In genomic region chr5:133026664-133027153, GRCh38 we compare ENCODE assay signal across 8 cellular contexts. TPM values are rescaled to one million over a fixed set of nuclear protein-coding genes. Genes with fewer than 3 reads are reported as not detected.
DNase-seq lines count a peak whose midpoint lies in the region; ATAC-seq, FAIRE-seq and TF ChIP-seq lines count a peak whose summit lies in the region.

No MANE protein-coding gene starts in this region.

- no peak for ATAC-seq in K562

- peak overlapping the region; percentile 87 for H3K4me3 Mint-ChIP-seq in activated naive CD4-positive, alpha-beta T cell treated with anti-CD3 and anti-CD28 coated beads for 36 hours
- peak overlapping the region; percentile 94 for H3K4me3 Mint-ChIP-seq in type B pancreatic cell

- no peak overlapping the region for H3K14ac ChIP-seq in mesenchymal stem cell (ENCODE audit: low read length in 2 of 2)

- no peak for FAIRE-seq in K562 (lab: Jason Lieb, UNC)

- peaks cover 18% of the 10 kb centered on the region for H3K4me1 Mint-ChIP-seq in activated naive CD4-positive, alpha-beta T cell treated with anti-CD3 and anti-CD28 coated beads for 36 hours (ENCODE audit: low read depth)
- H3K4me1 Mint-ChIP-seq in type B pancreatic cell (ENCODE audit: unreplicated experiment): peaks cover 13% of the 10 kb centered on the region

- H3K4me3 ChIP-seq in K562: peak overlapping the region; percentile 87
- peak overlapping the region; percentile 42 to 88 for H3K4me3 ChIP-seq in mesenchymal stem cell (ENCODE audit: insufficient read depth in 1 of 2, low read depth in 1 of 2, low read length in 2 of 2)

- no peak for TF ChIP-seq EP300 in K562 (IDR thresholded peaks at IDR 0.05; ENCODE audit: low read length)

- no peaks in the 10 kb centered on the region for H3K27me3 ChIP-seq in K562 (ENCODE audit: control insufficient read depth in 2 of 2, insufficient read depth in 2 of 2, low read length in 2 of 2)
- H3K27me3 ChIP-seq in mesenchymal stem cell (ENCODE audit: control insufficient read depth in 1 of 2, insufficient read depth in 1 of 2, low read length in 2 of 2): no peaks in the 10 kb centered on the region

- H2BK15ac ChIP-seq in mesenchymal stem cell (ENCODE audit: low read depth, poor library complexity, severe bottlenecking): no peak overlapping the region

- H4K8ac ChIP-seq in mesenchymal stem cell (ENCODE audit: low read length): no peak overlapping the region

- no peak overlapping the region for H2BK12ac ChIP-seq in mesenchymal stem cell (ENCODE audit: low read length in 2 of 2)

- H4K20me1 ChIP-seq in K562 (replicated peaks; ENCODE audit: control insufficient read depth, insufficient read depth, low read length): no peaks in the 10 kb centered on the region

- H3K79me2 ChIP-seq in K562 (ENCODE audit: control insufficient read depth, insufficient read depth, low read length): peaks cover 37% of the 10 kb centered on the region

- BruUV-seq in K562 (replicated peaks; lab: Mats Ljungman, UMichigan): TSS peak; percentile 72

- TF ChIP-seq POLR2A in K562 (conservative IDR thresholded peaks at IDR 0.05): no peak

- no peak for TF ChIP-seq RAD21 in K562 (CRISPR knock-in tag; conservative IDR thresholded peaks at IDR 0.05 in 1 of 2, IDR thresholded peaks at IDR 0.05 in 1 of 2)

- no peak overlapping the region for H3K18ac ChIP-seq in mesenchymal stem cell (ENCODE audit: low read depth in 1 of 2, low read length in 2 of 2)

- POLR2A ChIA-PET in K562 (lab: Yijun Ruan, JAX): interaction anchor here (1.4 kb wide), 1 partner anchor 12 kb away, joined by 4 read pairs; no protein-coding TSS in a partner anchor

- peak overlapping the region; percentile 93 for H2AFZ ChIP-seq in K562 (ENCODE audit: low read depth, low read length)
- H2AFZ ChIP-seq in mesenchymal stem cell (ENCODE audit: low read depth, low read length): no peak overlapping the region

- intact Hi-C loops in activated naive CD4-positive, alpha-beta T cell treated with anti-CD3 and anti-CD28 coated beads for 36 hours (cut with micrococcal nuclease): loop anchor here (1.0 kb wide), 3 partner anchors 25 to 160 kb away; partner anchors contain the start of genes AFF4, GDF9 and UQCRQ
- intact Hi-C loops in K562 (cut with micrococcal nuclease): loop anchor here (1.0 kb wide), 1 partner anchor 25 kb away; no protein-coding TSS in a partner anchor

- no peak overlapping the region for H2BK120ac ChIP-seq in mesenchymal stem cell (ENCODE audit: low read depth, low read length)

- no peaks in the 10 kb centered on the region for H3K9me3 Mint-ChIP-seq in activated naive CD4-positive, alpha-beta T cell treated with anti-CD3 and anti-CD28 coated beads for 36 hours
- H3K9me3 Mint-ChIP-seq in type B pancreatic cell: no peaks in the 10 kb centered on the region

- H3K27ac Mint-ChIP-seq in activated naive CD4-positive, alpha-beta T cell treated with anti-CD3 and anti-CD28 coated beads for 36 hours: no peak overlapping the region
- peak overlapping the region; percentile 88 for H3K27ac Mint-ChIP-seq in type B pancreatic cell

- no peaks in the 10 kb centered on the region for H3K9me3 ChIP-seq in K562 (replicated peaks; ENCODE audit: control insufficient read depth, insufficient read depth, low read depth, low read length)
- no peaks in the 10 kb centered on the region for H3K9me3 ChIP-seq in mesenchymal stem cell (ENCODE audit: control insufficient read depth, low read length)

- no peaks in the 10 kb centered on the region for H3K36me3 Mint-ChIP-seq in activated naive CD4-positive, alpha-beta T cell treated with anti-CD3 and anti-CD28 coated beads for 36 hours (ENCODE audit: low read depth)
- peaks cover 10% of the 10 kb centered on the region for H3K36me3 Mint-ChIP-seq in type B pancreatic cell

- H3K4me2 ChIP-seq in K562 (ENCODE audit: insufficient read depth, low read length): peak overlapping the region; percentile 74
- H3K4me2 ChIP-seq in mesenchymal stem cell (ENCODE audit: low read length, poor library complexity, severe bottlenecking): peak overlapping the region; percentile 37

- TF ChIP-seq CTCF in K562 (IDR thresholded peaks at IDR 0.05 in 2 of 3, conservative IDR thresholded peaks at IDR 0.05 in 1 of 3; ENCODE audit: insufficient read depth in 2 of 3, low read depth in 1 of 3, low read length in 3 of 3) (no peak), type B pancreatic cell (conservative IDR thresholded peaks at IDR 0.05) (no peak)

- H4K91ac ChIP-seq in mesenchymal stem cell (ENCODE audit: low read length): no peak overlapping the region

- H3K9me1 ChIP-seq in K562 (ENCODE audit: control insufficient read depth, insufficient read depth, low read length): no peaks in the 10 kb centered on the region

- CTCF ChIA-PET in activated naive CD4-positive, alpha-beta T cell treated with anti-CD3 and anti-CD28 coated beads for 36 hours (lab: Charles Lee): interaction anchor here (0.6 kb wide), 1 partner anchor 1754 kb away, joined by 3 read pairs; no protein-coding TSS in a partner anchor
- CTCF ChIA-PET in K562 (lab: Yijun Ruan, JAX; ENCODE audit: low intra/inter-chr PET ratio): no interaction called here

- H3K23ac ChIP-seq in mesenchymal stem cell (ENCODE audit: low read length in 2 of 2): no peak overlapping the region

- no peak overlapping the region for H2BK5ac ChIP-seq in mesenchymal stem cell (ENCODE audit: low read depth, low read length, poor library complexity, severe bottlenecking)

- H3K27me3 Mint-ChIP-seq in activated naive CD4-positive, alpha-beta T cell treated with anti-CD3 and anti-CD28 coated beads for 36 hours (ENCODE audit: low read depth): no peaks in the 10 kb centered on the region
- no peaks in the 10 kb centered on the region for H3K27me3 Mint-ChIP-seq in type B pancreatic cell

- H3K4me1 ChIP-seq in K562 (replicated peaks in 1 of 2; ENCODE audit: control insufficient read depth in 2 of 2, insufficient read depth in 2 of 2, low read length in 2 of 2) (peaks cover 5 to 9% of the 10 kb centered on the region in 2 experiments; a peak in 4 of 5 replicates), mesenchymal stem cell (ENCODE audit: control insufficient read depth, insufficient read depth, low read depth, low read length) (no peaks in the 10 kb centered on the region)

- no peak for DNase-seq in activated naive CD4-positive, alpha-beta T cell treated with anti-CD3 and anti-CD28 coated beads for 36 hours
- no peak for DNase-seq in activated naive CD4-positive, alpha-beta T cell (lab: John Stamatoyannopoulos, UW)
- no peak for DNase-seq in K562 (ENCODE audit: extremely low read depth in 1 of 4, low spot score in 3 of 4)
- DNase-seq in mesenchymal stem cell: no peak
- DNase-seq in type B pancreatic cell (ENCODE audit: extremely low spot score, unreplicated experiment): no peak
- DNase-seq in NCI-H1417 (lab: John Stamatoyannopoulos, UW): no peak
- no peak for DNase-seq in NCI-H128 (lab: John Stamatoyannopoulos, UW; ENCODE audit: unreplicated experiment)
- no peak for DNase-seq in G401 (ENCODE audit: low spot score)

- H2AK5ac ChIP-seq in mesenchymal stem cell (ENCODE audit: low read length, severe bottlenecking): no peak overlapping the region

- no peak overlapping the region for H3K4ac ChIP-seq in mesenchymal stem cell (ENCODE audit: low read depth in 1 of 2, low read length in 2 of 2)

- WGBS in K562 (ENCODE audit: insufficient coverage, low coverage, missing lambda C conversion rate): 39% methylated on average over 3 of the region's 15 CpGs
- WGBS in mesenchymal stem cell: 10% methylated on average over 13 of the region's 15 CpGs

- peak overlapping the region; percentile 55 to 66; a peak in 2 of 4 replicates for H3K9ac ChIP-seq in K562 (ENCODE audit: insufficient read depth in 1 of 2, low read depth in 2 of 2, low read length in 2 of 2)
- peak overlapping the region; percentile 92 for H3K9ac ChIP-seq in mesenchymal stem cell (ENCODE audit: low read length)

- peaks cover 2% of the 10 kb centered on the region for H3K79me1 ChIP-seq in mesenchymal stem cell (replicated peaks; ENCODE audit: low read length, poor library complexity, severe bottlenecking)

- in situ Hi-C loops in K562 (cut with MboI): no loop called here
- in situ Hi-C loops in G401 (cut with HindIII; ENCODE audit: low sequenced_read_pairs): no loop called here

- peak overlapping the region; percentile 62; the same call in 2 of the 3 replicates for H3K27ac ChIP-seq in K562 (ENCODE audit: extremely low read depth, low read depth, low read length)
- peak overlapping the region; percentile 49 for H3K27ac ChIP-seq in mesenchymal stem cell (ENCODE audit: low read length, poor library complexity, severe bottlenecking)

- H3K36me3 ChIP-seq in K562 (ENCODE audit: control insufficient read depth, insufficient read depth, low read length) (peaks cover 18% of the 10 kb centered on the region; the same call in 1 of the 3 replicates), mesenchymal stem cell (ENCODE audit: control insufficient read depth in 1 of 2, insufficient read depth in 2 of 2, low read depth in 1 of 2, low read length in 2 of 2) (peaks cover 3 to 10% of the 10 kb centered on the region in 2 experiments)

RNA-seq across cellular contexts. Expression of gene ZCCHC10, which starts 0.4 kb away (rescaled TPM):
- total RNA-seq in activated naive CD4-positive, alpha-beta T cell treated with anti-CD3 and anti-CD28 coated beads for 36 hours: 10 to 100 TPM; 23.5 to 27.0 TPM
- total RNA-seq in K562 (2011; cell fraction: chromatin; rRNA removed; ENCODE audit: low replicate concordance): 5.5 and 11.3 TPM in 2 replicates
- total RNA-seq in K562 (2011; cell fraction: nucleolus; rRNA removed): 8.7 and 9.8 TPM in 2 replicates
- 9.6 and 10.3 TPM in 2 replicates for total RNA-seq in K562 (2011; cell fraction: nucleoplasm; rRNA removed)
- total RNA-seq in K562 (2014; rRNA removed): 11.9 and 15.4 TPM in 2 replicates
- 51.8 and 65.9 TPM in 2 replicates for total RNA-seq in K562 (2014; rRNA removed; fragmentation: Illumina TruSeq; extraction: Trizol)
- total RNA-seq in K562 (2015; rRNA removed; fragmentation: Illumina TruSeq; extraction: Trizol): 43.6 and 45.5 TPM in 2 replicates
- total RNA-seq in K562 (2021): 34.9 and 37.6 TPM in 2 replicates
- 78.7 and 85.1 TPM in 2 replicates for polyA plus RNA-seq in K562 (2011; rRNA removed)
- 43.7 and 46.9 TPM in 2 replicates for polyA plus RNA-seq in K562 (2011; cell fraction: cytosol; rRNA removed)
- polyA plus RNA-seq in K562 (2011; cell fraction: nucleus; rRNA removed): 15.9 and 16.3 TPM in 2 replicates
- polyA plus RNA-seq in K562 (2012): 43.2 and 76.9 TPM in 2 replicates
- polyA plus RNA-seq in K562 (2014; fragmentation: Illumina TruSeq; extraction: Trizol): 58.4 and 69.8 TPM in 2 replicates
- polyA plus RNA-seq in K562 (2014; fragmentation: Nextera tagmentation; extraction: Ambion mirVana): 100 to 1,000 TPM; 144 to 146 TPM
- polyA plus RNA-seq in K562 (2014; rRNA removed): 46.6 and 47.2 TPM in 2 replicates
- 27.9 and 30.5 TPM in 2 replicates for polyA minus RNA-seq in K562 (2011; rRNA and poly(A)+ RNA removed)
- 15.1 and 15.7 TPM in 2 replicates for polyA minus RNA-seq in K562 (2011; cell fraction: cytosol; rRNA and poly(A)+ RNA removed)
- polyA minus RNA-seq in K562 (2011; cell fraction: nucleus; rRNA and poly(A)+ RNA removed): 1.6 and 5.8 TPM in 2 replicates
- 37.4 TPM for polyA plus RNA-seq in mesenchymal stem cell (2013, experiment 1 of 2)
- 36.9 TPM for polyA plus RNA-seq in mesenchymal stem cell (2013, experiment 2 of 2)
- total RNA-seq in type B pancreatic cell (ENCODE audit: low replicate concordance): 22.1 and 23.1 TPM in 2 replicates
- total RNA-seq in G401 (2014; rRNA removed; shearing (Covaris generic)): 17.7 and 26.2 TPM in 2 replicates

RNA-seq across cellular contexts. Expression of gene HSPA4, which starts 25.1 kb away (rescaled TPM):
- 100 to 1,000 TPM; 180 to 190 TPM for total RNA-seq in activated naive CD4-positive, alpha-beta T cell treated with anti-CD3 and anti-CD28 coated beads for 36 hours
- 32.9 and 85.4 TPM in 2 replicates for total RNA-seq in K562 (2011; cell fraction: chromatin; rRNA removed; ENCODE audit: low replicate concordance)
- total RNA-seq in K562 (2011; cell fraction: nucleolus; rRNA removed): 16.3 and 16.7 TPM in 2 replicates
- total RNA-seq in K562 (2011; cell fraction: nucleoplasm; rRNA removed): 26.3 and 29.2 TPM in 2 replicates
- 115 and 123 TPM in 2 replicates for total RNA-seq in K562 (2014; rRNA removed)
- 286 and 341 TPM in 2 replicates for total RNA-seq in K562 (2014; rRNA removed; fragmentation: Illumina TruSeq; extraction: Trizol)
- 187 and 222 TPM in 2 replicates for total RNA-seq in K562 (2015; rRNA removed; fragmentation: Illumina TruSeq; extraction: Trizol)
- total RNA-seq in K562 (2021): 274 and 277 TPM in 2 replicates
- 76.7 and 148 TPM in 2 replicates for polyA plus RNA-seq in K562 (2011; rRNA removed)
- 19.8 and 23.2 TPM in 2 replicates for polyA plus RNA-seq in K562 (2011; cell fraction: cytosol; rRNA removed)
- 14.9 and 22.1 TPM in 2 replicates for polyA plus RNA-seq in K562 (2011; cell fraction: nucleus; rRNA removed)
- 104 and 175 TPM in 2 replicates for polyA plus RNA-seq in K562 (2012)
- 132 and 161 TPM in 2 replicates for polyA plus RNA-seq in K562 (2014; fragmentation: Illumina TruSeq; extraction: Trizol)
- 10 to 100 TPM; 90.3 to 93.0 TPM for polyA plus RNA-seq in K562 (2014; fragmentation: Nextera tagmentation; extraction: Ambion mirVana)
- polyA plus RNA-seq in K562 (2014; rRNA removed): 118 and 128 TPM in 2 replicates
- 210 and 254 TPM in 2 replicates for polyA minus RNA-seq in K562 (2011; rRNA and poly(A)+ RNA removed)
- polyA minus RNA-seq in K562 (2011; cell fraction: cytosol; rRNA and poly(A)+ RNA removed): 77.0 and 111 TPM in 2 replicates
- 14.8 and 31.1 TPM in 2 replicates for polyA minus RNA-seq in K562 (2011; cell fraction: nucleus; rRNA and poly(A)+ RNA removed)
- 154 TPM for polyA plus RNA-seq in mesenchymal stem cell (2013, experiment 1 of 2)
- polyA plus RNA-seq in mesenchymal stem cell (2013, experiment 2 of 2): 164 TPM
- total RNA-seq in type B pancreatic cell (ENCODE audit: low replicate concordance): 134 and 140 TPM in 2 replicates
- 217 and 267 TPM in 2 replicates for total RNA-seq in G401 (2014; rRNA removed; shearing (Covaris generic))
